9 cellular contexts compared by ENCODE assay signal in genomic region chr11:821513-822371, GRCh38. TPM values are rescaled to one million over a fixed set of nuclear protein-coding genes. Genes with fewer than 3 reads are reported as not detected.
DNase-seq lines count a peak whose midpoint lies in the region; ATAC-seq, FAIRE-seq and TF ChIP-seq lines count a peak whose summit lies in the region.
"Had no signal": no experiment of that assay in that cellular context is flagged by ENCODE, and none has a peak within 500 bp of the region (broad histone marks: within the 10 kb centered on the region; RNA-seq: fewer than 3 reads in every experiment).

No MANE protein-coding gene starts in this region.

- peak overlapping the region; percentile 16 for H3K4me3 Mint-ChIP-seq in activated naive CD8-positive, alpha-beta T cell treated with anti-CD3 and anti-CD28 coated beads, Interleukin-2, amount 10 ng/mL, durations not matched to agents 7 days and 5 days
- H3K4me3 Mint-ChIP-seq in activated naive CD8-positive, alpha-beta T cell treated with anti-CD3 and anti-CD28 coated beads, Interleukin-2, amount 50 U/mL, for 24 hours: no peak overlapping the region
- peak overlapping the region; percentile 72 for H3K4me3 Mint-ChIP-seq in MCF 10A (ENCODE audit: unreplicated experiment)

- no peak overlapping the region for H3K27ac Mint-ChIP-seq in activated naive CD8-positive, alpha-beta T cell treated with anti-CD3 and anti-CD28 coated beads, Interleukin-2, amount 10 ng/mL, durations not matched to agents 7 days and 5 days
- H3K27ac Mint-ChIP-seq in activated naive CD8-positive, alpha-beta T cell treated with anti-CD3 and anti-CD28 coated beads, Interleukin-2, amount 50 U/mL, for 24 hours: no peak overlapping the region
- peak overlapping the region; percentile 63 for H3K27ac Mint-ChIP-seq in MCF 10A (ENCODE audit: low read depth, unreplicated experiment)

- no peak for TF ChIP-seq CTCF in MCF 10A (IDR thresholded peaks at IDR 0.05; ENCODE audit: unreplicated experiment)

- CTCF ChIA-PET in MCF 10A (lab: Yijun Ruan, JAX): interaction anchor here (0.8 to 1.6 kb wide), 3 partner anchors 13 to 530 kb away, joined by 3 to 6 read pairs (median 3); no protein-coding TSS in a partner anchor

- no peak for FAIRE-seq in GM19239 (lab: Jason Lieb, UNC)

- H3K4me3 ChIP-seq in mucosa of stomach (ENCODE audit: low read length): no peak overlapping the region

- H3K36me3 ChIP-seq in mucosa of stomach (ENCODE audit: control insufficient read depth, insufficient read depth, low read length): no peaks in the 10 kb centered on the region

- peaks cover 5% of the 10 kb centered on the region for H3K36me3 Mint-ChIP-seq in activated naive CD8-positive, alpha-beta T cell treated with anti-CD3 and anti-CD28 coated beads, Interleukin-2, amount 10 ng/mL, durations not matched to agents 7 days and 5 days
- no peaks in the 10 kb centered on the region for H3K36me3 Mint-ChIP-seq in activated naive CD8-positive, alpha-beta T cell treated with anti-CD3 and anti-CD28 coated beads, Interleukin-2, amount 50 U/mL, for 24 hours (ENCODE audit: low read depth)
- peaks cover 42% of the 10 kb centered on the region for H3K36me3 Mint-ChIP-seq in MCF 10A (ENCODE audit: insufficient read depth, unreplicated experiment)

- H3K27me3 ChIP-seq in mucosa of stomach (ENCODE audit: control insufficient read depth, insufficient read depth, low read length): no peaks in the 10 kb centered on the region

- peaks cover 11% of the 10 kb centered on the region for H3K4me1 Mint-ChIP-seq in activated naive CD8-positive, alpha-beta T cell treated with anti-CD3 and anti-CD28 coated beads, Interleukin-2, amount 10 ng/mL, durations not matched to agents 7 days and 5 days
- peaks cover 17% of the 10 kb centered on the region for H3K4me1 Mint-ChIP-seq in activated naive CD8-positive, alpha-beta T cell treated with anti-CD3 and anti-CD28 coated beads, Interleukin-2, amount 50 U/mL, for 24 hours
- H3K4me1 Mint-ChIP-seq in MCF 10A (ENCODE audit: insufficient read depth, unreplicated experiment): peaks cover 11% of the 10 kb centered on the region

- no peak for DNase-seq in activated naive CD8-positive, alpha-beta T cell treated with anti-CD3 and anti-CD28 coated beads, Interleukin-2, amount 10 ng/mL, durations not matched to agents 7 days and 5 days
- DNase-seq in activated naive CD8-positive, alpha-beta T cell treated with anti-CD3 and anti-CD28 coated beads, Interleukin-2, amount 50 U/mL, for 24 hours: no peak
- DNase-seq in MCF 10A (ENCODE audit: unreplicated experiment): no peak
- no peak for DNase-seq in GM19239 (ENCODE audit: insufficient read length, low spot score)
- DNase-seq: SIG-M5 had no signal

- no TSS peak for BruUV-seq in MCF 10A (replicated peaks; lab: Mats Ljungman, UMichigan)

- H3K4me1 ChIP-seq in mucosa of stomach (ENCODE audit: control insufficient read depth, insufficient read depth, low read length): peaks cover 71% of the 10 kb centered on the region

- peak overlapping the region; percentile 18 for H3K9ac ChIP-seq in mucosa of stomach (ENCODE audit: low read length)

- intact Hi-C loops in MCF 10A (cut with micrococcal nuclease): no loop called here

- POLR2A ChIA-PET in activated naive CD8-positive, alpha-beta T cell treated with anti-CD3 and anti-CD28 coated beads, Interleukin-2, amount 10 ng/mL, durations not matched to agents 7 days and 5 days (lab: Charles Lee): interaction anchor here (0.6 kb wide), 1 partner anchor 126 kb away, joined by 3 read pairs; the partner anchor contains the start of gene TMEM80
- POLR2A ChIA-PET in MCF 10A (lab: Yijun Ruan, JAX): interaction anchor here (0.6 to 9.6 kb wide), 7 partner anchors 11 to 126 kb away, joined by 3 to 274 read pairs (median 41); partner anchors contain the start of genes CD151, DEAF1, PIDD1 and POLR2L

- H3K27me3 Mint-ChIP-seq in activated naive CD8-positive, alpha-beta T cell treated with anti-CD3 and anti-CD28 coated beads, Interleukin-2, amount 10 ng/mL, durations not matched to agents 7 days and 5 days: no peaks in the 10 kb centered on the region
- peaks cover 3% of the 10 kb centered on the region for H3K27me3 Mint-ChIP-seq in activated naive CD8-positive, alpha-beta T cell treated with anti-CD3 and anti-CD28 coated beads, Interleukin-2, amount 50 U/mL, for 24 hours
- no peaks in the 10 kb centered on the region for H3K27me3 Mint-ChIP-seq in MCF 10A (ENCODE audit: insufficient read depth, unreplicated experiment)

- H3K9me3 Mint-ChIP-seq in activated naive CD8-positive, alpha-beta T cell treated with anti-CD3 and anti-CD28 coated beads, Interleukin-2, amount 10 ng/mL, durations not matched to agents 7 days and 5 days: no peaks in the 10 kb centered on the region
- no peaks in the 10 kb centered on the region for H3K9me3 Mint-ChIP-seq in activated naive CD8-positive, alpha-beta T cell treated with anti-CD3 and anti-CD28 coated beads, Interleukin-2, amount 50 U/mL, for 24 hours
- no peaks in the 10 kb centered on the region for H3K9me3 Mint-ChIP-seq in MCF 10A (ENCODE audit: unreplicated experiment)

- no peaks in the 10 kb centered on the region for H3K9me3 ChIP-seq in mucosa of stomach (ENCODE audit: control insufficient read depth, low read length)

- ATAC-seq in activated naive CD8-positive, alpha-beta T cell treated with anti-CD3 and anti-CD28 coated beads, Interleukin-2, amount 10 ng/mL, durations not matched to agents 7 days and 5 days (ENCODE audit: low read depth): no peak
- ATAC-seq in activated naive CD8-positive, alpha-beta T cell treated with anti-CD3 and anti-CD28 coated beads, Interleukin-2, amount 50 U/mL, for 24 hours: no peak
- no peak for ATAC-seq in GM21528 (IDR thresholded peaks at IDR 0.05; ENCODE audit: low FRiP score, unreplicated experiment)
- ATAC-seq in HG03520 (IDR thresholded peaks at IDR 0.05; ENCODE audit: unreplicated experiment): no peak
- ATAC-seq in HG02759 (IDR thresholded peaks at IDR 0.05; ENCODE audit: unreplicated experiment): no peak

RNA-seq across cellular contexts. Expression of gene PNPLA2, which starts 3.0 kb away (rescaled TPM):
- 100 to 1,000 TPM; 110 to 125 TPM for total RNA-seq in activated naive CD8-positive, alpha-beta T cell treated with anti-CD3 and anti-CD28 coated beads, Interleukin-2, amount 10 ng/mL, durations not matched to agents 7 days and 5 days
- total RNA-seq in MCF 10A (2022): 100 and 112 TPM in 2 replicates

RNA-seq across cellular contexts. Expression of gene CRACR2B, which starts 6.0 kb away (rescaled TPM):
- total RNA-seq in activated naive CD8-positive, alpha-beta T cell treated with anti-CD3 and anti-CD28 coated beads, Interleukin-2, amount 10 ng/mL, durations not matched to agents 7 days and 5 days: 10 to 100 TPM; 10.5 to 11.2 TPM
- 1.2 and 1.9 TPM in 2 replicates for total RNA-seq in MCF 10A (2022)

RNA-seq across cellular contexts. Expression of gene CD151, which starts 11.0 kb away (rescaled TPM):
- 10 to 100 TPM; 36.4 to 37.4 TPM for total RNA-seq in activated naive CD8-positive, alpha-beta T cell treated with anti-CD3 and anti-CD28 coated beads, Interleukin-2, amount 10 ng/mL, durations not matched to agents 7 days and 5 days
- total RNA-seq in MCF 10A (2022): 404 and 412 TPM in 2 replicates

RNA-seq across cellular contexts. Expression of gene RPLP2, which starts 12.0 kb away (rescaled TPM):
- 1,000 to 10,000 TPM; 2,888 to 3,019 TPM for total RNA-seq in activated naive CD8-positive, alpha-beta T cell treated with anti-CD3 and anti-CD28 coated beads, Interleukin-2, amount 10 ng/mL, durations not matched to agents 7 days and 5 days
- total RNA-seq in MCF 10A (2022): 1,886 and 2,142 TPM in 2 replicates

RNA-seq across cellular contexts. Expression of gene PIDD1, which starts 16.7 kb away (rescaled TPM):
- total RNA-seq in activated naive CD8-positive, alpha-beta T cell treated with anti-CD3 and anti-CD28 coated beads, Interleukin-2, amount 10 ng/mL, durations not matched to agents 7 days and 5 days: 10 to 100 TPM; 53.4 to 53.6 TPM
- total RNA-seq in MCF 10A (2022): 15.8 and 22.1 TPM in 2 replicates

Comparison
In these comparisons a context has a peak if more than half of its experiments do, and no peak if none do; other contexts are left out.
1. RNA of gene CD151, which starts 11.0 kb away (total RNA-seq): 404 to 412 TPM in MCF 10A; 36.4 to 37.4 TPM in activated naive CD8-positive, alpha-beta T cell treated with anti-CD3 and anti-CD28 coated beads, Interleukin-2, amount 10 ng/mL, durations not matched to agents 7 days and 5 days; every median in the first group is over 10 times any median in the second.